In genomic region chr1:10917513-10918454, GRCh38 we compare ENCODE assay signal across 10 cellular contexts.
DNase-seq lines count a peak whose midpoint lies in the region; ATAC-seq and TF ChIP-seq lines count a peak whose summit lies in the region.
"Had no signal": no experiment of that assay in that cellular context is flagged by ENCODE, and none has a peak within 500 bp of the region (broad histone marks: within the 10 kb centered on the region; RNA-seq: fewer than 3 reads in every experiment).

No MANE protein-coding gene starts in this region.

- no peak for DNase-seq in activated CD4-positive, alpha-beta T cell treated with anti-CD3 and anti-CD28 coated beads for 36 hours
- no peak for DNase-seq in activated CD4-positive, alpha-beta T cell treated with anti-CD3 and anti-CD28 coated beads, Interleukin-2, amount 50 U/mL, for 1 hour
- DNase-seq in NCI-H1694 (lab: John Stamatoyannopoulos, UW) (peak; percentile 56), T-helper 17 cell (no peak), osteoblast (ENCODE audit: insufficient read length, low spot score, missing footprints) (peak; percentile 41), breast epithelium (ENCODE audit: low spot score in 2 of 2) (no peak)
- DNase-seq: activated CD4-positive, alpha-beta T cell treated with anti-CD3 and anti-CD28 coated beads, Interleukin-2, amount 50 U/mL, for 48 hours had no signal

- no peak for TF ChIP-seq POLR2A in breast epithelium (IDR thresholded peaks at IDR 0.05)
- no peak for TF ChIP-seq POLR2A in gastroesophageal sphincter (IDR thresholded peaks at IDR 0.05)

- peak overlapping the region; percentile 16 for H3K4me3 Mint-ChIP-seq in activated CD4-positive, alpha-beta T cell treated with anti-CD3 and anti-CD28 coated beads for 36 hours
- H3K4me3 Mint-ChIP-seq in T-helper 17 cell = peak overlapping the region; percentile 77
- H3K4me3 Mint-ChIP-seq: nephron had no signal

- no peaks in the 10 kb centered on the region for H3K9me3 ChIP-seq in T-helper 17 cell (ENCODE audit: control insufficient read depth, low read length, poor library complexity, severe bottlenecking)
- H3K9me3 ChIP-seq in osteoblast (ENCODE audit: low read depth, low read length) = no peaks in the 10 kb centered on the region
- H3K9me3 ChIP-seq in breast epithelium = no peaks in the 10 kb centered on the region
- H3K9me3 ChIP-seq in gastroesophageal sphincter = no peaks in the 10 kb centered on the region

- no peaks in the 10 kb centered on the region for H3K79me2 ChIP-seq in osteoblast (ENCODE audit: insufficient read depth, low read length)

- H3K4me1 ChIP-seq in osteoblast (ENCODE audit: insufficient read depth, low read length) (no peaks in the 10 kb centered on the region), breast epithelium (no peaks in the 10 kb centered on the region), gastroesophageal sphincter (no peaks in the 10 kb centered on the region)

- H3K36me3 ChIP-seq in osteoblast (ENCODE audit: insufficient read depth, low read length) (no peaks in the 10 kb centered on the region), breast epithelium (no peaks in the 10 kb centered on the region), gastroesophageal sphincter (no peaks in the 10 kb centered on the region)

- CTCF ChIA-PET in activated CD4-positive, alpha-beta T cell treated with anti-CD3 and anti-CD28 coated beads for 36 hours (lab: Charles Lee) = interaction anchor here (0.6 kb wide), 1 partner anchor 216 kb away, joined by 3 read pairs; no protein-coding TSS in a partner anchor

- no peaks in the 10 kb centered on the region for H4K20me1 ChIP-seq in osteoblast (ENCODE audit: insufficient read depth, low read length)

- no peak for TF ChIP-seq CTCF in osteoblast (IDR thresholded peaks at IDR 0.05; ENCODE audit: extremely low read depth, low read depth, low read length)
- TF ChIP-seq CTCF in breast epithelium (IDR thresholded peaks at IDR 0.05) = no peak
- no peak for TF ChIP-seq CTCF in gastroesophageal sphincter (IDR thresholded peaks at IDR 0.05)

- H3K4me2 ChIP-seq in osteoblast (ENCODE audit: insufficient read depth, low read length) = no peak overlapping the region

- H3K9me3 Mint-ChIP-seq in activated CD4-positive, alpha-beta T cell treated with anti-CD3 and anti-CD28 coated beads for 36 hours (ENCODE audit: low read depth) = no peaks in the 10 kb centered on the region
- H3K9me3 Mint-ChIP-seq: nephron had no signal

- peak; percentile 40 for ATAC-seq in activated CD4-positive, alpha-beta T cell treated with anti-CD3 and anti-CD28 coated beads for 36 hours
- peak; percentile 75 for ATAC-seq in T-helper 17 cell
- ATAC-seq in HG03565 (IDR thresholded peaks at IDR 0.05; ENCODE audit: unreplicated experiment) = no peak
- no peak for ATAC-seq in gastroesophageal sphincter

- POLR2A ChIA-PET in activated CD4-positive, alpha-beta T cell treated with anti-CD3 and anti-CD28 coated beads for 36 hours (lab: Charles Lee) = no interaction called here

- peaks cover 35% of the 10 kb centered on the region for H3K4me1 Mint-ChIP-seq in activated CD4-positive, alpha-beta T cell treated with anti-CD3 and anti-CD28 coated beads for 36 hours
- H3K4me1 Mint-ChIP-seq in T-helper 17 cell = peaks cover 20% of the 10 kb centered on the region
- H3K4me1 Mint-ChIP-seq: nephron had no signal

- H3K27me3 ChIP-seq in osteoblast (ENCODE audit: insufficient read depth, low read length) (peaks cover 31% of the 10 kb centered on the region), breast epithelium (peaks cover 0 to 3% of the 10 kb centered on the region in 2 donors), gastroesophageal sphincter (peaks cover 37% of the 10 kb centered on the region)

- no peaks in the 10 kb centered on the region for H3K36me3 Mint-ChIP-seq in activated CD4-positive, alpha-beta T cell treated with anti-CD3 and anti-CD28 coated beads for 36 hours (ENCODE audit: low read depth)
- no peaks in the 10 kb centered on the region for H3K36me3 Mint-ChIP-seq in T-helper 17 cell (ENCODE audit: low read depth)

- intact Hi-C loops in activated CD4-positive, alpha-beta T cell treated with anti-CD3 and anti-CD28 coated beads for 36 hours (cut with DNase I, micrococcal nuclease) = no loop called here
- intact Hi-C loops in breast epithelium (cut with DNase I; ENCODE audit: low total_unique reads) = no loop called here

- peaks cover 31% of the 10 kb centered on the region for H3K27me3 Mint-ChIP-seq in activated CD4-positive, alpha-beta T cell treated with anti-CD3 and anti-CD28 coated beads for 36 hours
- peaks cover 23% of the 10 kb centered on the region for H3K27me3 Mint-ChIP-seq in T-helper 17 cell

- H3K27ac ChIP-seq in osteoblast (ENCODE audit: low read depth, low read length) (no peak overlapping the region), breast epithelium (no peak overlapping the region), gastroesophageal sphincter (no peak overlapping the region)

- H2AFZ ChIP-seq in osteoblast (ENCODE audit: low read length) = no peak overlapping the region

- TF ChIP-seq EP300 in gastroesophageal sphincter (IDR thresholded peaks at IDR 0.05) = no peak

- 53 to 67% methylated on average over 8 to 9 of the region's 10 CpGs for WGBS in gastroesophageal sphincter (ENCODE audit: low coverage in 1 of 2), 2 donors

- no peak overlapping the region for H3K4me3 ChIP-seq in osteoblast (ENCODE audit: insufficient read depth, low read length)
- no peak overlapping the region for H3K4me3 ChIP-seq in breast epithelium
- H3K4me3 ChIP-seq in gastroesophageal sphincter = no peak overlapping the region

- H3K27ac Mint-ChIP-seq in activated CD4-positive, alpha-beta T cell treated with anti-CD3 and anti-CD28 coated beads for 36 hours = no peak overlapping the region
- peak overlapping the region; percentile 72 for H3K27ac Mint-ChIP-seq in T-helper 17 cell
- H3K27ac Mint-ChIP-seq: nephron had no signal

Comparison
In these comparisons a context has a peak if more than half of its experiments do, and no peak if none do; other contexts are left out.
1. ATAC-seq: peak in activated CD4-positive, alpha-beta T cell treated with anti-CD3 and anti-CD28 coated beads for 36 hours (single experiment) and T-helper 17 cell (single experiment); none in HG03565 (single experiment) and gastroesophageal sphincter (single experiment).
2. DNase-seq: peak in NCI-H1694 (single experiment) and osteoblast (single experiment); none in activated CD4-positive, alpha-beta T cell treated with anti-CD3 and anti-CD28 coated beads for 36 hours (single experiment), activated CD4-positive, alpha-beta T cell treated with anti-CD3 and anti-CD28 coated beads, Interleukin-2, amount 50 U/mL, for 1 hour (single experiment), T-helper 17 cell (0 of 3) and breast epithelium (0 of 2).